2 cellular contexts compared by ENCODE assay signal in the genomic region with DNA sequence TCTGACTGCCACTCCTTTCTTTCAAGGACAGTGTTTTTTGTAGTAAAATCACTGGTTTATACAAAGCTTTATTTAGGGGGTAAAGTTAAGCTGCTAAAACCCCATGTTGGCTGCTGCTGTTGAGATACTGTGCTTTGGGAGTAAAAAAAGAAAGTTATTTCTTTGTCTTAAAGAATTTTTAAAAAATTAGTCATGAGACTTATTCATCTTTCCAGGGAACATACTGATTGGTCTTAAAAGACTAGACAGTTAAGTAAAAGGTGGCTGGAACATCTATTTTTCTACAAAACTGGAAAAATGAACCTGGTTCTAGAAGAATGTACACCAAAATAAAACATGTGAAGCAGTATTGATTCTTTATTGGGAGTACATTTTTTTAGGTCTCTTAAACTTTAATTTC.
TF ChIP-seq lines count a peak whose summit lies in the region.

No MANE protein-coding gene starts in this region.

TF ChIP-seq in SK-N-SH, 30 proteins besides CTCF, POLR2A, EP300 and RAD21 (continued from another document):
- TF ChIP-seq, protein P1, sequence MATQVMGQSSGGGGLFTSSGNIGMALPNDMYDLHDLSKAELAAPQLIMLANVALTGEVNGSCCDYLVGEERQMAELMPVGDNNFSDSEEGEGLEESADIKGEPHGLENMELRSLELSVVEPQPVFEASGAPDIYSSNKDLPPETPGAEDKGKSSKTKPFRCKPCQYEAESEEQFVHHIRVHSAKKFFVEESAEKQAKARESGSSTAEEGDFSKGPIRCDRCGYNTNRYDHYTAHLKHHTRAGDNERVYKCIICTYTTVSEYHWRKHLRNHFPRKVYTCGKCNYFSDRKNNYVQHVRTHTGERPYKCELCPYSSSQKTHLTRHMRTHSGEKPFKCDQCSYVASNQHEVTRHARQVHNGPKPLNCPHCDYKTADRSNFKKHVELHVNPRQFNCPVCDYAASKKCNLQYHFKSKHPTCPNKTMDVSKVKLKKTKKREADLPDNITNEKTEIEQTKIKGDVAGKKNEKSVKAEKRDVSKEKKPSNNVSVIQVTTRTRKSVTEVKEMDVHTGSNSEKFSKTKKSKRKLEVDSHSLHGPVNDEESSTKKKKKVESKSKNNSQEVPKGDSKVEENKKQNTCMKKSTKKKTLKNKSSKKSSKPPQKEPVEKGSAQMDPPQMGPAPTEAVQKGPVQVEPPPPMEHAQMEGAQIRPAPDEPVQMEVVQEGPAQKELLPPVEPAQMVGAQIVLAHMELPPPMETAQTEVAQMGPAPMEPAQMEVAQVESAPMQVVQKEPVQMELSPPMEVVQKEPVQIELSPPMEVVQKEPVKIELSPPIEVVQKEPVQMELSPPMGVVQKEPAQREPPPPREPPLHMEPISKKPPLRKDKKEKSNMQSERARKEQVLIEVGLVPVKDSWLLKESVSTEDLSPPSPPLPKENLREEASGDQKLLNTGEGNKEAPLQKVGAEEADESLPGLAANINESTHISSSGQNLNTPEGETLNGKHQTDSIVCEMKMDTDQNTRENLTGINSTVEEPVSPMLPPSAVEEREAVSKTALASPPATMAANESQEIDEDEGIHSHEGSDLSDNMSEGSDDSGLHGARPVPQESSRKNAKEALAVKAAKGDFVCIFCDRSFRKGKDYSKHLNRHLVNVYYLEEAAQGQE (IDR thresholded peaks at IDR 0.05; ENCODE audit: low read depth, low read length) = no peak
- no peak for TF ChIP-seq RCOR1 (IDR thresholded peaks at IDR 0.05; ENCODE audit: low read length)
- TF ChIP-seq ELF1 (IDR thresholded peaks at IDR 0.05) = no peak
- TF ChIP-seq TEAD4 (IDR thresholded peaks at IDR 0.05; ENCODE audit: borderline replicate concordance, insufficient read depth) = no peak
- TF ChIP-seq RFX5 (IDR thresholded peaks at IDR 0.05; ENCODE audit: low read length) = no peak
- TF ChIP-seq SIN3A (IDR thresholded peaks at IDR 0.05; ENCODE audit: borderline replicate concordance, low read depth, low read length) = no peak
- TF ChIP-seq EZH2phosphoT487 (IDR thresholded peaks at IDR 0.05; ENCODE audit: borderline replicate concordance, low read depth) = no peak
- no peak for TF ChIP-seq MXI1 (IDR thresholded peaks at IDR 0.05; ENCODE audit: low read depth, low read length)
- no peak for TF ChIP-seq NRF1 (IDR thresholded peaks at IDR 0.05; ENCODE audit: low read depth, low read length)
- TF ChIP-seq NFIC (IDR thresholded peaks at IDR 0.05; ENCODE audit: borderline replicate concordance) = no peak
- TF ChIP-seq, protein P2, sequence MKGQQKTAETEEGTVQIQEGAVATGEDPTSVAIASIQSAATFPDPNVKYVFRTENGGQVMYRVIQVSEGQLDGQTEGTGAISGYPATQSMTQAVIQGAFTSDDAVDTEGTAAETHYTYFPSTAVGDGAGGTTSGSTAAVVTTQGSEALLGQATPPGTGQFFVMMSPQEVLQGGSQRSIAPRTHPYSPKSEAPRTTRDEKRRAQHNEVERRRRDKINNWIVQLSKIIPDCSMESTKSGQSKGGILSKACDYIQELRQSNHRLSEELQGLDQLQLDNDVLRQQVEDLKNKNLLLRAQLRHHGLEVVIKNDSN (IDR thresholded peaks at IDR 0.05; ENCODE audit: borderline replicate concordance, low read depth) = no peak
- no peak for TF ChIP-seq YY1 (IDR thresholded peaks at IDR 0.05; ENCODE audit: low read depth)
- no peak for TF ChIP-seq RXRA (IDR thresholded peaks at IDR 0.05; ENCODE audit: borderline replicate concordance, low read depth)
- no peak for TF ChIP-seq FOXM1 (IDR thresholded peaks at IDR 0.05; ENCODE audit: low read depth)

TF ChIP-seq in SK-N-SH treated with all-trans-retinoic acid at 6 μM for 48 hours, 23 proteins besides CTCF, POLR2A, EP300 and RAD21 (continued from another document):
- TF ChIP-seq RARB (CRISPR knock-in tag; IDR thresholded peaks at IDR 0.05) = no peak
- TF ChIP-seq, protein P3, sequence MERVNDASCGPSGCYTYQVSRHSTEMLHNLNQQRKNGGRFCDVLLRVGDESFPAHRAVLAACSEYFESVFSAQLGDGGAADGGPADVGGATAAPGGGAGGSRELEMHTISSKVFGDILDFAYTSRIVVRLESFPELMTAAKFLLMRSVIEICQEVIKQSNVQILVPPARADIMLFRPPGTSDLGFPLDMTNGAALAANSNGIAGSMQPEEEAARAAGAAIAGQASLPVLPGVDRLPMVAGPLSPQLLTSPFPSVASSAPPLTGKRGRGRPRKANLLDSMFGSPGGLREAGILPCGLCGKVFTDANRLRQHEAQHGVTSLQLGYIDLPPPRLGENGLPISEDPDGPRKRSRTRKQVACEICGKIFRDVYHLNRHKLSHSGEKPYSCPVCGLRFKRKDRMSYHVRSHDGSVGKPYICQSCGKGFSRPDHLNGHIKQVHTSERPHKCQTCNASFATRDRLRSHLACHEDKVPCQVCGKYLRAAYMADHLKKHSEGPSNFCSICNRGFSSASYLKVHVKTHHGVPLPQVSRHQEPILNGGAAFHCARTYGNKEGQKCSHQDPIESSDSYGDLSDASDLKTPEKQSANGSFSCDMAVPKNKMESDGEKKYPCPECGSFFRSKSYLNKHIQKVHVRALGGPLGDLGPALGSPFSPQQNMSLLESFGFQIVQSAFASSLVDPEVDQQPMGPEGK (CRISPR knock-in tag; IDR thresholded peaks at IDR 0.05; ENCODE audit: borderline replicate concordance) = no peak
- TF ChIP-seq, protein P4, sequence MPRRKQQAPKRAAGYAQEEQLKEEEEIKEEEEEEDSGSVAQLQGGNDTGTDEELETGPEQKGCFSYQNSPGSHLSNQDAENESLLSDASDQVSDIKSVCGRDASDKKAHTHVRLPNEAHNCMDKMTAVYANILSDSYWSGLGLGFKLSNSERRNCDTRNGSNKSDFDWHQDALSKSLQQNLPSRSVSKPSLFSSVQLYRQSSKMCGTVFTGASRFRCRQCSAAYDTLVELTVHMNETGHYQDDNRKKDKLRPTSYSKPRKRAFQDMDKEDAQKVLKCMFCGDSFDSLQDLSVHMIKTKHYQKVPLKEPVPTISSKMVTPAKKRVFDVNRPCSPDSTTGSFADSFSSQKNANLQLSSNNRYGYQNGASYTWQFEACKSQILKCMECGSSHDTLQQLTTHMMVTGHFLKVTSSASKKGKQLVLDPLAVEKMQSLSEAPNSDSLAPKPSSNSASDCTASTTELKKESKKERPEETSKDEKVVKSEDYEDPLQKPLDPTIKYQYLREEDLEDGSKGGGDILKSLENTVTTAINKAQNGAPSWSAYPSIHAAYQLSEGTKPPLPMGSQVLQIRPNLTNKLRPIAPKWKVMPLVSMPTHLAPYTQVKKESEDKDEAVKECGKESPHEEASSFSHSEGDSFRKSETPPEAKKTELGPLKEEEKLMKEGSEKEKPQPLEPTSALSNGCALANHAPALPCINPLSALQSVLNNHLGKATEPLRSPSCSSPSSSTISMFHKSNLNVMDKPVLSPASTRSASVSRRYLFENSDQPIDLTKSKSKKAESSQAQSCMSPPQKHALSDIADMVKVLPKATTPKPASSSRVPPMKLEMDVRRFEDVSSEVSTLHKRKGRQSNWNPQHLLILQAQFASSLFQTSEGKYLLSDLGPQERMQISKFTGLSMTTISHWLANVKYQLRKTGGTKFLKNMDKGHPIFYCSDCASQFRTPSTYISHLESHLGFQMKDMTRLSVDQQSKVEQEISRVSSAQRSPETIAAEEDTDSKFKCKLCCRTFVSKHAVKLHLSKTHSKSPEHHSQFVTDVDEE (CRISPR knock-in tag; IDR thresholded peaks at IDR 0.05) = no peak
- TF ChIP-seq ZNF8 (CRISPR knock-in tag; IDR thresholded peaks at IDR 0.05) = no peak
- TF ChIP-seq ZFP30 (CRISPR knock-in tag; IDR thresholded peaks at IDR 0.05) = no peak
- no peak for TF ChIP-seq ZC3H10 (CRISPR knock-in tag; IDR thresholded peaks at IDR 0.05)
- no peak for TF ChIP-seq TOX (CRISPR knock-in tag; IDR thresholded peaks at IDR 0.05; ENCODE audit: borderline replicate concordance)
- TF ChIP-seq SNAI2 (CRISPR knock-in tag; IDR thresholded peaks at IDR 0.05) = no peak
- TF ChIP-seq ARNTL (CRISPR knock-in tag; IDR thresholded peaks at IDR 0.05; ENCODE audit: borderline replicate concordance, low read depth) = no peak
- no peak for TF ChIP-seq ISL1 (CRISPR knock-in tag; IDR thresholded peaks at IDR 0.05)
- TF ChIP-seq ZNF565 (CRISPR knock-in tag; conservative IDR thresholded peaks at IDR 0.05; ENCODE audit: low read depth) = no peak
- TF ChIP-seq TCF4 (CRISPR knock-in tag; IDR thresholded peaks at IDR 0.05; ENCODE audit: borderline replicate concordance) = no peak
- no peak for TF ChIP-seq PPARA (CRISPR knock-in tag; IDR thresholded peaks at IDR 0.05; ENCODE audit: borderline replicate concordance)
- TF ChIP-seq GLIS3 (CRISPR knock-in tag; IDR thresholded peaks at IDR 0.05) = no peak
- TF ChIP-seq, protein P5, sequence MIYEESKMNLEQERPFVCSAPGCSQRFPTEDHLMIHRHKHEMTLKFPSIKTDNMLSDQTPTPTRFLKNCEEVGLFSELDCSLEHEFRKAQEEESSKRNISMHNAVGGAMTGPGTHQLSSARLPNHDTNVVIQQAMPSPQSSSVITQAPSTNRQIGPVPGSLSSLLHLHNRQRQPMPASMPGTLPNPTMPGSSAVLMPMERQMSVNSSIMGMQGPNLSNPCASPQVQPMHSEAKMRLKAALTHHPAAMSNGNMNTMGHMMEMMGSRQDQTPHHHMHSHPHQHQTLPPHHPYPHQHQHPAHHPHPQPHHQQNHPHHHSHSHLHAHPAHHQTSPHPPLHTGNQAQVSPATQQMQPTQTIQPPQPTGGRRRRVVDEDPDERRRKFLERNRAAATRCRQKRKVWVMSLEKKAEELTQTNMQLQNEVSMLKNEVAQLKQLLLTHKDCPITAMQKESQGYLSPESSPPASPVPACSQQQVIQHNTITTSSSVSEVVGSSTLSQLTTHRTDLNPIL (CRISPR knock-in tag; IDR thresholded peaks at IDR 0.05; ENCODE audit: low read depth) = no peak
TF ChIP-seq in SK-N-SH treated with all-trans-retinoic acid at 6 μM for 48 hours: peak in this region for 0.
